In genomic region chr6:72809701-72810379, GRCh38 we compare ENCODE assay signal across 22 cellular contexts.
A peak's percentile ranks its signal among the peaks of the same experiment; 100 is the strongest.
DNase-seq lines count a peak whose midpoint lies in the region; ATAC-seq and TF ChIP-seq lines count a peak whose summit lies in the region.
"Had no signal": no experiment of that assay in that cellular context is flagged by ENCODE, and none has a peak within 500 bp of the region (broad histone marks: within the 10 kb centered on the region; RNA-seq: fewer than 3 reads in every experiment).

No MANE protein-coding gene starts in this region.

- H3K27ac ChIP-seq in ascending aorta, result peak overlapping the region; percentile 57 to 61
- H3K27ac ChIP-seq in osteoblast (ENCODE audit: low read depth, low read length), result no peak overlapping the region
- peak overlapping the region; percentile 38 to 43 for H3K27ac ChIP-seq in tibial artery
- H3K27ac ChIP-seq: 22Rv1, BLaER1, RWPE1, SJCRH30 had no signal

- H3K4me1 ChIP-seq in ascending aorta (peaks cover 0 to 17% of the 10 kb centered on the region in 2 donors), osteoblast (ENCODE audit: insufficient read depth, low read length) (peaks cover 10% of the 10 kb centered on the region), tibial artery (peaks cover 0 to 21% (median 10%) of the 10 kb centered on the region in 4 donors)
- H3K4me1 ChIP-seq: BLaER1, SJCRH30 had no signal

- H2AFZ ChIP-seq in osteoblast (ENCODE audit: low read length), result peak overlapping the region; percentile 30

- no peak overlapping the region for H3K4me2 ChIP-seq in osteoblast (ENCODE audit: insufficient read depth, low read length)
- H3K4me2 ChIP-seq: BLaER1 had no signal

- no peaks in the 10 kb centered on the region for H3K9me3 Mint-ChIP-seq in activated naive CD8-positive, alpha-beta T cell treated with anti-CD3 and anti-CD28 coated beads, Interleukin-2, amount 50 U/mL, for 24 hours
- no peaks in the 10 kb centered on the region for H3K9me3 Mint-ChIP-seq in activated naive CD8-positive, alpha-beta T cell treated with anti-CD3 and anti-CD28 coated beads for 36 hours
- H3K9me3 Mint-ChIP-seq: CD8-positive, alpha-beta T cell had no signal

- H3K36me3 ChIP-seq in ascending aorta (no peaks in the 10 kb centered on the region), osteoblast (ENCODE audit: insufficient read depth, low read length) (no peaks in the 10 kb centered on the region), tibial artery (no peaks in the 10 kb centered on the region)
- H3K36me3 ChIP-seq: BLaER1, SJCRH30 had no signal

- peaks cover 7% of the 10 kb centered on the region for H3K4me1 Mint-ChIP-seq in activated naive CD8-positive, alpha-beta T cell treated with anti-CD3 and anti-CD28 coated beads, Interleukin-2, amount 50 U/mL, for 24 hours
- H3K4me1 Mint-ChIP-seq in activated naive CD8-positive, alpha-beta T cell treated with anti-CD3 and anti-CD28 coated beads for 36 hours, result peaks cover 7% of the 10 kb centered on the region

- H3K9me3 ChIP-seq in ascending aorta (no peaks in the 10 kb centered on the region), osteoblast (ENCODE audit: low read depth, low read length) (no peaks in the 10 kb centered on the region), tibial artery (no peaks in the 10 kb centered on the region)
- H3K9me3 ChIP-seq: BLaER1, SJCRH30 had no signal

- no peak for DNase-seq in activated naive CD8-positive, alpha-beta T cell treated with anti-CD3 and anti-CD28 coated beads, Interleukin-2, amount 50 U/mL, for 24 hours
- no peak for DNase-seq in activated naive CD8-positive, alpha-beta T cell treated with anti-CD3 and anti-CD28 coated beads for 36 hours
- no peak for DNase-seq in ascending aorta (ENCODE audit: low spot score in 2 of 2)
- DNase-seq in osteoblast (ENCODE audit: insufficient read length, low spot score, missing footprints), result no peak
- no peak for DNase-seq in tibial artery
- no peak for DNase-seq in NCI-H1048 (lab: John Stamatoyannopoulos, UW)
- no peak for DNase-seq in cerebellum (ENCODE audit: low spot score)
- DNase-seq in stimulated activated CD4-positive, alpha-beta T cell treated with anti-CD3 and anti-CD28 coated beads, Interleukin-12 subunit alpha, Interleukin-12 subunit beta, amount 100 ng/mL, for 4 hours, result no peak
- DNase-seq: CD8-positive, alpha-beta T cell; DMS79; H7; KBM-7; NCI-H1436; NCI-H2029; NCI-H2171; NCI-H446 treated with DMSO at 0.1 percent for 48 hours; NCI-H774; PC-3; SJCRH30 had no signal

- H3K27me3 ChIP-seq in ascending aorta (no peaks in the 10 kb centered on the region), osteoblast (ENCODE audit: insufficient read depth, low read length) (no peaks in the 10 kb centered on the region), tibial artery (no peaks in the 10 kb centered on the region)
- H3K27me3 ChIP-seq: BLaER1, SJCRH30 had no signal

- H3K4me3 ChIP-seq in ascending aorta (no peak overlapping the region), osteoblast (ENCODE audit: insufficient read depth, low read length) (no peak overlapping the region), tibial artery (no peak overlapping the region)
- H3K4me3 ChIP-seq: BLaER1, SJCRH30 had no signal

- H3K79me2 ChIP-seq in osteoblast (ENCODE audit: insufficient read depth, low read length), result no peaks in the 10 kb centered on the region

- peaks cover 4% of the 10 kb centered on the region for H3K36me3 Mint-ChIP-seq in activated naive CD8-positive, alpha-beta T cell treated with anti-CD3 and anti-CD28 coated beads, Interleukin-2, amount 50 U/mL, for 24 hours (ENCODE audit: low read depth)
- H3K36me3 Mint-ChIP-seq in activated naive CD8-positive, alpha-beta T cell treated with anti-CD3 and anti-CD28 coated beads for 36 hours, result peaks cover 11% of the 10 kb centered on the region
- H3K36me3 Mint-ChIP-seq: CD8-positive, alpha-beta T cell had no signal

- no peaks in the 10 kb centered on the region for H4K20me1 ChIP-seq in osteoblast (ENCODE audit: insufficient read depth, low read length)

- intact Hi-C loops in ascending aorta (cut with DNase I), result loop anchor here (5.0 kb wide), 2 partner anchors 52 to 63 kb away; no protein-coding TSS in a partner anchor
- intact Hi-C loops in tibial artery (cut with DNase I; ENCODE audit: low total_unique reads), result no loop called here

- no peaks in the 10 kb centered on the region for H3K27me3 Mint-ChIP-seq in activated naive CD8-positive, alpha-beta T cell treated with anti-CD3 and anti-CD28 coated beads, Interleukin-2, amount 50 U/mL, for 24 hours
- H3K27me3 Mint-ChIP-seq in activated naive CD8-positive, alpha-beta T cell treated with anti-CD3 and anti-CD28 coated beads for 36 hours, result no peaks in the 10 kb centered on the region

- TF ChIP-seq CTCF in ascending aorta (IDR thresholded peaks at IDR 0.05) (no peak), osteoblast (IDR thresholded peaks at IDR 0.05; ENCODE audit: extremely low read depth, low read depth, low read length) (no peak), tibial artery (IDR thresholded peaks at IDR 0.05) (no peak)

- peak; percentile 71 for ATAC-seq in activated naive CD8-positive, alpha-beta T cell treated with anti-CD3 and anti-CD28 coated beads, Interleukin-2, amount 50 U/mL, for 24 hours
- ATAC-seq: CD8-positive, alpha-beta T cell; PC-3 had no signal

- H3K27ac Mint-ChIP-seq in activated naive CD8-positive, alpha-beta T cell treated with anti-CD3 and anti-CD28 coated beads, Interleukin-2, amount 50 U/mL, for 24 hours, result no peak overlapping the region
- no peak overlapping the region for H3K27ac Mint-ChIP-seq in activated naive CD8-positive, alpha-beta T cell treated with anti-CD3 and anti-CD28 coated beads for 36 hours
- H3K27ac Mint-ChIP-seq: CD8-positive, alpha-beta T cell had no signal

- no peak overlapping the region for H3K4me3 Mint-ChIP-seq in activated naive CD8-positive, alpha-beta T cell treated with anti-CD3 and anti-CD28 coated beads, Interleukin-2, amount 50 U/mL, for 24 hours
- H3K4me3 Mint-ChIP-seq in activated naive CD8-positive, alpha-beta T cell treated with anti-CD3 and anti-CD28 coated beads for 36 hours, result no peak overlapping the region
- H3K4me3 Mint-ChIP-seq: CD8-positive, alpha-beta T cell had no signal
